Comparison of ENCODE assay signal across 8 cellular contexts in genomic region chr15:98865397-98866339, GRCh38.
DNase-seq lines count a peak whose midpoint lies in the region; ATAC-seq and TF ChIP-seq lines count a peak whose summit lies in the region.

No MANE protein-coding gene starts in this region.

- peak; percentile 74 for ATAC-seq in GM19328 (IDR thresholded peaks at IDR 0.05; ENCODE audit: unreplicated experiment)
- ATAC-seq in HG03457 (IDR thresholded peaks at IDR 0.05; ENCODE audit: unreplicated experiment) = peak; percentile 83
- no peak for ATAC-seq in thoracic aorta (ENCODE audit: insufficient number of reproducible peaks, low FRiP score, low read depth)

- TF ChIP-seq CTCF in BE2C (IDR thresholded peaks at IDR 0.05; ENCODE audit: low read depth, low read length) (no peak), Peyer's patch (IDR thresholded peaks at IDR 0.05) (no peak), fibroblast of the aortic adventitia (IDR thresholded peaks at IDR 0.05; ENCODE audit: insufficient read depth, low read length) (no peak), thoracic aorta (IDR thresholded peaks at IDR 0.05) (no peak)

- H3K27ac ChIP-seq in Peyer's patch = peak overlapping the region; percentile 48 to 76 (median 68)
- peak overlapping the region; percentile 68 to 80 for H3K27ac ChIP-seq in thoracic aorta

- H3K4me1 ChIP-seq in BE2C = peaks cover 11% of the 10 kb centered on the region
- H3K4me1 ChIP-seq in Peyer's patch = peaks cover 0 to 4% (median 0%) of the 10 kb centered on the region in 4 donors
- peaks cover 20 to 85% of the 10 kb centered on the region in 2 donors for H3K4me1 ChIP-seq in thoracic aorta (ENCODE audit: control insufficient read depth in 1 of 2, low read depth in 2 of 2)

- no peaks in the 10 kb centered on the region for H3K9me3 ChIP-seq in BE2C
- no peaks in the 10 kb centered on the region for H3K9me3 ChIP-seq in Peyer's patch
- no peaks in the 10 kb centered on the region for H3K9me3 ChIP-seq in thoracic aorta

- peak; percentile 95 for DNase-seq in BE2C
- DNase-seq in Peyer's patch = peak; percentile 76 to 87 (median 81)
- DNase-seq in activated T-helper 1 cell treated with anti-CD3 and anti-CD28 coated beads, Interleukin-2, amount 50 U/mL, for 16 hours (ENCODE audit: low read depth in 1 of 2, low spot score in 1 of 2) = peak; percentile 43 to 53
- DNase-seq in fibroblast of the aortic adventitia (ENCODE audit: low read depth) = peak; percentile 77
- peak in 49 of 56 donors; percentile 8 to 74 (median 42) for DNase-seq in nucleus accumbens (lab: John Stamatoyannopoulos, UW)
- no peak for DNase-seq in thoracic aorta (ENCODE audit: low spot score)

- H3K27me3 ChIP-seq in BE2C = no peaks in the 10 kb centered on the region
- no peaks in the 10 kb centered on the region for H3K27me3 ChIP-seq in Peyer's patch
- H3K27me3 ChIP-seq in thoracic aorta (replicated peaks; ENCODE audit: insufficient read depth) = no peaks in the 10 kb centered on the region

- H3K4me3 ChIP-seq in BE2C (ENCODE audit: low read depth, low read length) (peak overlapping the region; percentile 76), Peyer's patch (peak overlapping the region; percentile 34 to 53 (median 42)), fibroblast of the aortic adventitia (ENCODE audit: low read depth, low read length) (peak overlapping the region; percentile 64), thoracic aorta (peak overlapping the region; percentile 73)

- H3K36me3 ChIP-seq in BE2C = no peaks in the 10 kb centered on the region
- no peaks in the 10 kb centered on the region for H3K36me3 ChIP-seq in Peyer's patch
- H3K36me3 ChIP-seq in thoracic aorta = no peaks in the 10 kb centered on the region

- TF ChIP-seq POLR2A in Peyer's patch (IDR thresholded peaks at IDR 0.05) = no peak
